In the genomic region with DNA sequence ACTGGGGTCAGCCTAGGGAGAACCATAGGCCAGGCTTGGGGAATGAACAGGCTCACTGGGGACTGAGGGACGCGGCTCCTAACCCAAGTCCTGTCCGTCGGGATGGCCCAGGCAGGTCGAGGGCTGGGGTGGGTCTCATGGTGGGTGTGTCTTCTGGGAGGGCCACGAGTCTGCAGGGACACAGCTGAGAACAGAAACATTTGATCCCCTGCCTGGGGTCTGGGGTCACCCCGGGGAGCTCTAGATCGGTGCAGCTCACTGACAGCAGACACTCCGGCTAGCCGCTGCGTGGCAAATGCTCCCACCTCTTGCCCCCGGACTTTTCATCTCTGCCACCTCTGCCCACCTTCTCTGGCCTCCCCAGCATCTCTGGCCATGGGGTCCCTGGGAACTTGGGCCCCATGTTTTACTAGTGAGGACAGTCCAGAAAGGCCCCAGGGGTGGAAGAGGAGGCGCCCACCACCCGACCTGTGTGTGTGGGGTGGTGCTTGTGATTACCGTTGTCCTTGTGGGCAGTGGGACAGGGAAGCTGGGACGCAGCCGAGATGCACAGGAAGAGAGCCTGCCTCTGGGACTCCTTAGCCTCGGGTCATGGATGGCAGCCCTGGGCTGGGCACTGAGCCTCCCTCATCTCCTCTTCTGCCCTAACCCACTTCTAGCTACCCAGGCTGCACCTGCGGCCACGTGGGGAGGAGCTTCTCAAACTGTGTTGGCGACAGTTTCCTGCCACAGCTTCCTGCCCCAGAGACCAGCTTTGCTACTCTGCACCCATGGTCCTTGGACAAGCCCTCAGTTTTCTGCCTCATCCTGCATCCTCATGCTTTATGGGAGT, we compare ENCODE assay signal across 8 cellular contexts. TPM values are rescaled to one million over a fixed set of nuclear protein-coding genes. Genes with fewer than 3 reads are reported as not detected.
A peak's percentile ranks its signal among the peaks of the same experiment; 100 is the strongest.
DNase-seq lines count a peak whose midpoint lies in the region; ATAC-seq and TF ChIP-seq lines count a peak whose summit lies in the region.

No MANE protein-coding gene starts in this region.

- no peak overlapping the region for H3K27ac ChIP-seq in colonic mucosa

- TF ChIP-seq CTCF in colonic mucosa (IDR thresholded peaks at IDR 0.05), result no peak

- no peaks in the 10 kb centered on the region for H3K9me3 ChIP-seq in colonic mucosa

- ATAC-seq in GM21447 (IDR thresholded peaks at IDR 0.05; ENCODE audit: unreplicated experiment), result peak; percentile 81

- no peaks in the 10 kb centered on the region for H3K27me3 ChIP-seq in colonic mucosa
- H3K27me3 ChIP-seq in H7 (ENCODE audit: control insufficient read depth, insufficient read depth, low read length), result no peaks in the 10 kb centered on the region

- H3K9ac ChIP-seq in colonic mucosa (ENCODE audit: low read depth in 2 of 2, low read length in 2 of 2), result peak overlapping the region in 1 of 2 donors; percentile 34

- intact Hi-C loops in colonic mucosa (cut with DNase I), result no loop called here

- H3K4me3 ChIP-seq in colonic mucosa (no peak overlapping the region), H7 (ENCODE audit: insufficient read depth, low read depth, low read length) (no peak overlapping the region)

- DNase-seq in T-helper 2 cell, result peak; percentile 32 to 93 (median 65)
- peak; percentile 33 for DNase-seq in colonic mucosa
- DNase-seq in stimulated activated CD8-positive, alpha-beta memory T cell treated with anti-CD3 and anti-CD28 coated beads, Interleukin-4, amount 100 ng/mL, for 4 hours (ENCODE audit: low read depth in 2 of 2, low spot score in 1 of 2), result peak; percentile 56 to 64
- DNase-seq in H7, result no peak
- no peak for DNase-seq in COLO829 (ENCODE audit: low spot score)
- no peak for DNase-seq in NCI-H226
- no peak for DNase-seq in amniotic stem cell (lab: John Stamatoyannopoulos, UW)

- no peaks in the 10 kb centered on the region for H3K4me1 ChIP-seq in colonic mucosa

- no peaks in the 10 kb centered on the region for H3K36me3 ChIP-seq in colonic mucosa
- no peaks in the 10 kb centered on the region for H3K36me3 ChIP-seq in H7 (replicated peaks; ENCODE audit: control insufficient read depth, insufficient read depth, low read length)

RNA-seq across cellular contexts. Expression of gene ZAP70, which starts 4.9 kb away (rescaled TPM):
- 1 to 10 TPM; 2.2 to 3.4 TPM for total RNA-seq in colonic mucosa
- 0.33 and 2.5 TPM in 2 replicates for total RNA-seq in H7 (2014; rRNA removed; shearing (Covaris generic))

RNA-seq across cellular contexts. Expression of gene C2orf92, which starts 48.8 kb away (rescaled TPM):
- 1 to 10 TPM; 4.6 to 5.0 TPM for total RNA-seq in colonic mucosa
- total RNA-seq in H7 (2014; rRNA removed; shearing (Covaris generic)), result 2.5 and 4.2 TPM in 2 replicates

RNA-seq across cellular contexts. Expression of gene ACTR1B, which starts 54.4 kb away (rescaled TPM):
- total RNA-seq in colonic mucosa, result 10 to 100 TPM; 71.3 to 82.9 TPM
- 49.7 and 58.3 TPM in 2 replicates for total RNA-seq in H7 (2014; rRNA removed; shearing (Covaris generic))

Comparison
In these comparisons a context has a peak if more than half of its experiments do, and no peak if none do; other contexts are left out.
1. DNase-seq: peak in T-helper 2 cell (5 of 5), colonic mucosa (single experiment) and stimulated activated CD8-positive, alpha-beta memory T cell treated with anti-CD3 and anti-CD28 coated beads, Interleukin-4, amount 100 ng/mL, for 4 hours (2 of 2); none in H7 (single experiment), COLO829 (single experiment), NCI-H226 (single experiment) and amniotic stem cell (single experiment).